In genomic region chr3:11154953-11155325, GRCh38 we compare ENCODE assay signal across 8 cellular contexts. TPM values are rescaled to one million over a fixed set of nuclear protein-coding genes. Genes with fewer than 3 reads are reported as not detected.
DNase-seq lines count a peak whose midpoint lies in the region; ATAC-seq and TF ChIP-seq lines count a peak whose summit lies in the region.

No MANE protein-coding gene starts in this region.

- H3K4me3 Mint-ChIP-seq in activated T-helper 1 cell treated with anti-CD3 and anti-CD28 coated beads, Interleukin-12 subunit alpha, Interleukin-12 subunit beta, Interleukin-2, Interleukin-4 antibody, amounts not matched to agents 30 ng/mL and 10 ng/mL and 1 ng/mL, durations not matched to agents 14 hours and 24 hours and 36 hours: peak overlapping the region; percentile 49

- no peaks in the 10 kb centered on the region for H3K9me3 Mint-ChIP-seq in activated T-helper 1 cell treated with anti-CD3 and anti-CD28 coated beads, Interleukin-12 subunit alpha, Interleukin-12 subunit beta, Interleukin-2, Interleukin-4 antibody, amounts not matched to agents 30 ng/mL and 10 ng/mL and 1 ng/mL, durations not matched to agents 14 hours and 24 hours and 36 hours

- in situ Hi-C loops in gastrocnemius medialis (cut with MboI; ENCODE audit: low sequenced_read_pairs in 4 of 4): no loop called here

- no peaks in the 10 kb centered on the region for H3K9me3 ChIP-seq in hepatocyte (ENCODE audit: low read depth)
- no peaks in the 10 kb centered on the region for H3K9me3 ChIP-seq in gastrocnemius medialis

- H3K36me3 Mint-ChIP-seq in activated T-helper 1 cell treated with anti-CD3 and anti-CD28 coated beads, Interleukin-12 subunit alpha, Interleukin-12 subunit beta, Interleukin-2, Interleukin-4 antibody, amounts not matched to agents 30 ng/mL and 10 ng/mL and 1 ng/mL, durations not matched to agents 14 hours and 24 hours and 36 hours (ENCODE audit: low read depth): no peaks in the 10 kb centered on the region

- H3K79me2 ChIP-seq in hepatocyte: no peaks in the 10 kb centered on the region

- H3K9me2 ChIP-seq in hepatocyte (replicated peaks; ENCODE audit: insufficient read depth): no peaks in the 10 kb centered on the region

- H3K27ac Mint-ChIP-seq in activated T-helper 1 cell treated with anti-CD3 and anti-CD28 coated beads, Interleukin-12 subunit alpha, Interleukin-12 subunit beta, Interleukin-2, Interleukin-4 antibody, amounts not matched to agents 30 ng/mL and 10 ng/mL and 1 ng/mL, durations not matched to agents 14 hours and 24 hours and 36 hours: no peak overlapping the region

- ATAC-seq in gastrocnemius medialis (peak in 1 of 2 donors; percentile 6), HG02884 (IDR thresholded peaks at IDR 0.05; ENCODE audit: unreplicated experiment) (no peak), GM19463 (IDR thresholded peaks at IDR 0.05; ENCODE audit: unreplicated experiment) (no peak)

- H4K20me1 ChIP-seq in hepatocyte (ENCODE audit: insufficient read depth, poor library complexity, severe bottlenecking): no peaks in the 10 kb centered on the region

- H2AFZ ChIP-seq in hepatocyte: peak overlapping the region; percentile 29

- DNase-seq in H7 (peak; percentile 77), hepatocyte (ENCODE audit: low spot score) (peak; percentile 27), gastrocnemius medialis (no peak), EL (no peak), dedifferentiated amniotic fluid mesenchymal stem cell (ENCODE audit: extremely low spot score) (no peak)
- no peak for DNase-seq in activated T-helper 1 cell treated with anti-CD3 and anti-CD28 coated beads, Interleukin-12 subunit alpha, Interleukin-12 subunit beta, Interleukin-2, Interleukin-4 antibody, amounts not matched to agents 30 ng/mL and 10 ng/mL and 1 ng/mL, durations not matched to agents 14 hours and 24 hours and 36 hours (ENCODE audit: low spot score)

- H3K4me1 ChIP-seq in hepatocyte (ENCODE audit: insufficient read depth): peaks cover 7% of the 10 kb centered on the region
- peaks cover 7 to 10% of the 10 kb centered on the region in 2 donors for H3K4me1 ChIP-seq in gastrocnemius medialis

- H3K27ac ChIP-seq in hepatocyte: peak overlapping the region; percentile 61
- H3K27ac ChIP-seq in gastrocnemius medialis: peak overlapping the region in 2 of 4 donors; percentile 27 to 40

- peaks cover 74% of the 10 kb centered on the region for H3K27me3 Mint-ChIP-seq in activated T-helper 1 cell treated with anti-CD3 and anti-CD28 coated beads, Interleukin-12 subunit alpha, Interleukin-12 subunit beta, Interleukin-2, Interleukin-4 antibody, amounts not matched to agents 30 ng/mL and 10 ng/mL and 1 ng/mL, durations not matched to agents 14 hours and 24 hours and 36 hours (ENCODE audit: insufficient read depth)

- H3K27me3 ChIP-seq in H7 (ENCODE audit: control insufficient read depth, insufficient read depth, low read length): peaks cover 44% of the 10 kb centered on the region
- peaks cover 55% of the 10 kb centered on the region for H3K27me3 ChIP-seq in hepatocyte
- peaks cover 23 to 33% (median 29%) of the 10 kb centered on the region in 3 donors for H3K27me3 ChIP-seq in gastrocnemius medialis

- no peaks in the 10 kb centered on the region for H3K4me1 Mint-ChIP-seq in activated T-helper 1 cell treated with anti-CD3 and anti-CD28 coated beads, Interleukin-12 subunit alpha, Interleukin-12 subunit beta, Interleukin-2, Interleukin-4 antibody, amounts not matched to agents 30 ng/mL and 10 ng/mL and 1 ng/mL, durations not matched to agents 14 hours and 24 hours and 36 hours (ENCODE audit: low read depth)

- TF ChIP-seq CTCF in hepatocyte (IDR thresholded peaks at IDR 0.05; ENCODE audit: poor library complexity): no peak
- TF ChIP-seq CTCF in gastrocnemius medialis (IDR thresholded peaks at IDR 0.05 in 4 of 5, conservative IDR thresholded peaks at IDR 0.05 in 1 of 5): no peak

- peak overlapping the region; percentile 93 for H3K4me2 ChIP-seq in hepatocyte

- H3K36me3 ChIP-seq in H7 (replicated peaks; ENCODE audit: control insufficient read depth, insufficient read depth, low read length) (no peaks in the 10 kb centered on the region), hepatocyte (replicated peaks; ENCODE audit: insufficient read depth, low read depth) (no peaks in the 10 kb centered on the region), gastrocnemius medialis (no peaks in the 10 kb centered on the region)

- WGBS in hepatocyte (ENCODE audit: low lambda C conversion rate, missing lambda C conversion rate): 4% methylated on average over 10 of the region's 10 CpGs

- TF ChIP-seq POLR2A in gastrocnemius medialis (IDR thresholded peaks at IDR 0.05): no peak

- intact Hi-C loops in activated T-helper 1 cell treated with anti-CD3 and anti-CD28 coated beads, Interleukin-12 subunit alpha, Interleukin-12 subunit beta, Interleukin-2, Interleukin-4 antibody, amounts not matched to agents 30 ng/mL and 10 ng/mL and 1 ng/mL, durations not matched to agents 14 hours and 24 hours and 36 hours (cut with micrococcal nuclease): loop anchor here (1.0 kb wide), 1 partner anchor 180 kb away; no protein-coding TSS in a partner anchor
- intact Hi-C loops in gastrocnemius medialis (cut with DNase I; ENCODE audit: low total_unique reads): loop anchor here (1.0 to 10.0 kb wide), 4 partner anchors 52 to 180 kb away; no protein-coding TSS in a partner anchor

- H3K4me3 ChIP-seq in H7 (ENCODE audit: insufficient read depth, low read depth, low read length) (peak overlapping the region; percentile 42), hepatocyte (peak overlapping the region; percentile 57), gastrocnemius medialis (peak overlapping the region; percentile 39 to 55 (median 51))

RNA-seq across cellular contexts. Expression of gene HRH1, which starts 0.6 kb away (rescaled TPM):
- not detected in 2 replicates for total RNA-seq in H7 (2014; rRNA removed; shearing (Covaris generic))
- total RNA-seq in activated T-helper 1 cell treated with anti-CD3 and anti-CD28 coated beads, Interleukin-12 subunit alpha, Interleukin-12 subunit beta, Interleukin-2, Interleukin-4 antibody, amounts not matched to agents 30 ng/mL and 10 ng/mL and 1 ng/mL, durations not matched to agents 14 hours and 24 hours and 36 hours: 0.15 and 0.21 TPM in 2 replicates
- total RNA-seq in hepatocyte: 2.9 and 5.1 TPM in 2 replicates
- polyA plus RNA-seq in hepatocyte: 1.8 and 3.3 TPM in 2 replicates
- 1 to 10 TPM in 2 of 4 donors, under 1 TPM in 2; 0.75 to 1.2 (median 0.98) TPM for total RNA-seq in gastrocnemius medialis

Comparison
In these comparisons a context has a peak if more than half of its experiments do, and no peak if none do; other contexts are left out.
1. DNase-seq: peak in H7 (single experiment) and hepatocyte (single experiment); none in activated T-helper 1 cell treated with anti-CD3 and anti-CD28 coated beads, Interleukin-12 subunit alpha, Interleukin-12 subunit beta, Interleukin-2, Interleukin-4 antibody, amounts not matched to agents 30 ng/mL and 10 ng/mL and 1 ng/mL, durations not matched to agents 14 hours and 24 hours and 36 hours (single experiment), gastrocnemius medialis (0 of 2), EL (single experiment) and dedifferentiated amniotic fluid mesenchymal stem cell (single experiment).
2. Peak in every context shown above with its lines, with median percentiles within 50 percentile points of each other: H3K4me3 ChIP-seq.